Comparison of ENCODE assay signal across 9 cellular contexts in genomic region chrX:69616520-69617203, GRCh38. TPM values are rescaled to one million over a fixed set of nuclear protein-coding genes. Genes with fewer than 3 reads are reported as not detected.
A peak's percentile ranks its signal among the peaks of the same experiment; 100 is the strongest.
DNase-seq lines count a peak whose midpoint lies in the region; ATAC-seq and TF ChIP-seq lines count a peak whose summit lies in the region.
"Had no signal": no experiment of that assay in that cellular context is flagged by ENCODE, and none has a peak within 500 bp of the region (broad histone marks: within the 10 kb centered on the region; RNA-seq: fewer than 3 reads in every experiment).

No MANE protein-coding gene starts in this region.

- H3K36me3 ChIP-seq in SJCRH30 (no peaks in the 10 kb centered on the region), lower lobe of right lung (no peaks in the 10 kb centered on the region), suprapubic skin (no peaks in the 10 kb centered on the region)

- H3K9me3 ChIP-seq in SJCRH30 (replicated peaks) (no peaks in the 10 kb centered on the region), lower lobe of right lung (no peaks in the 10 kb centered on the region), suprapubic skin (no peaks in the 10 kb centered on the region)

- H3K27ac ChIP-seq in SJCRH30: no peak overlapping the region
- H3K27ac ChIP-seq in lower lobe of right lung: peak overlapping the region; percentile 3
- no peak overlapping the region for H3K27ac ChIP-seq in suprapubic skin
- H3K27ac ChIP-seq: epithelial cell of prostate had no signal

- TF ChIP-seq EP300 in suprapubic skin (IDR thresholded peaks at IDR 0.05): no peak

- peaks cover 7% of the 10 kb centered on the region; the same call in 1 of the 2 replicates for H3K27me3 ChIP-seq in SJCRH30
- H3K27me3 ChIP-seq in lower lobe of right lung (ENCODE audit: low read depth): no peaks in the 10 kb centered on the region
- H3K27me3 ChIP-seq in suprapubic skin: no peaks in the 10 kb centered on the region

- peak overlapping the region; percentile 49 for H3K4me3 ChIP-seq in SJCRH30
- H3K4me3 ChIP-seq in choroid plexus epithelial cell (ENCODE audit: low read depth, low read length): peak overlapping the region; percentile 66
- peak overlapping the region; percentile 69 for H3K4me3 ChIP-seq in lower lobe of right lung
- H3K4me3 ChIP-seq in suprapubic skin: peak overlapping the region; percentile 68

- in situ Hi-C loops in GM13976 (cut with MboI; ENCODE audit: low sequenced_read_pairs, unreplicated experiment) (no loop called here), GM13977 (cut with MboI; ENCODE audit: low pct_unique_long_range_greater_than_20kb, low sequenced_read_pairs, unreplicated experiment) (no loop called here)

- peak; percentile 26 to 53 for ATAC-seq in lower lobe of right lung

- 31% methylated on average over 26 of the region's 47 CpGs for WGBS in suprapubic skin

- intact Hi-C loops in lower lobe of right lung (cut with DNase I): no loop called here

- no peaks in the 10 kb centered on the region; the same call in 1 of the 2 replicates for H3K4me1 ChIP-seq in SJCRH30
- H3K4me1 ChIP-seq in lower lobe of right lung: no peaks in the 10 kb centered on the region
- peaks cover 23% of the 10 kb centered on the region for H3K4me1 ChIP-seq in suprapubic skin

- TF ChIP-seq CTCF in GM13976 (IDR thresholded peaks at IDR 0.05; ENCODE audit: borderline replicate concordance, control extremely low read depth, extremely low read depth, insufficient read depth, missing control alignments) (no peak), choroid plexus epithelial cell (conservative IDR thresholded peaks at IDR 0.05; ENCODE audit: low read depth, low read length) (no peak), lower lobe of right lung (IDR thresholded peaks at IDR 0.05) (no peak), suprapubic skin (IDR thresholded peaks at IDR 0.05) (no peak), GM13977 (IDR thresholded peaks at IDR 0.05; ENCODE audit: extremely low read depth, insufficient read depth, missing control alignments) (no peak)

- TF ChIP-seq POLR2A in suprapubic skin (IDR thresholded peaks at IDR 0.05): no peak

- DNase-seq in GM13976 (ENCODE audit: low spot score) (peak; percentile 6), SJCRH30 (peak; percentile 9 to 28), choroid plexus epithelial cell (ENCODE audit: low read depth) (no peak), lower lobe of right lung (peak; percentile 41), suprapubic skin (ENCODE audit: low spot score in 2 of 2) (peak in 1 of 2 donors; percentile 65), HPDE6-E6E7 (ENCODE audit: extremely low spot score) (no peak), GM13977 (ENCODE audit: low spot score) (no peak), SHP77 treated with DMSO at 0.1 percent for 48 hours (lab: John Stamatoyannopoulos, UW) (no peak)

RNA-seq across cellular contexts. Expression of gene EDA, which starts 0.7 kb away (rescaled TPM):
- total RNA-seq in SJCRH30 (2014; rRNA removed; shearing (Covaris generic)): 0.71 and 1.6 TPM in 2 replicates
- 5.5 TPM for total RNA-seq in lower lobe of right lung
- total RNA-seq in suprapubic skin: 10 to 100 TPM in 1 of 4 donors, 1 to 10 TPM in 3; 5.6 to 10.9 (median 7.5) TPM

Comparison
In these comparisons a context has a peak if more than half of its experiments do, and no peak if none do; other contexts are left out.
1. DNase-seq: peak in GM13976 (single experiment), SJCRH30 (2 of 2) and lower lobe of right lung (single experiment); none in choroid plexus epithelial cell (single experiment), HPDE6-E6E7 (single experiment), GM13977 (single experiment) and SHP77 treated with DMSO at 0.1 percent for 48 hours (single experiment).
2. Peak in every context shown above with its lines, with median percentiles within 50 percentile points of each other: H3K4me3 ChIP-seq.